ENCODE assay signal across 6 cellular contexts in genomic region chr4:37923089-37923488, GRCh38. TPM values are rescaled to one million over a fixed set of nuclear protein-coding genes. Genes with fewer than 3 reads are reported as not detected.
"Had no signal": no experiment of that assay in that cellular context is flagged by ENCODE, and none has a peak within 500 bp of the region (broad histone marks: within the 10 kb centered on the region; RNA-seq: fewer than 3 reads in every experiment).

No MANE protein-coding gene starts in this region.

RNA-seq across cellular contexts. Expression of gene PTTG2, which starts 37.1 kb away (rescaled TPM):
- total RNA-seq: PC-3, RPMI7951, SJCRH30, SJSA1, SK-MEL-5 had no signal
- polyA plus RNA-seq: SK-N-SH had no signal
